ENCODE assay signal across 1 cellular context in genomic region chr16:354286-354881, GRCh38.
TF ChIP-seq lines count a peak whose summit lies in the region.

No MANE protein-coding gene starts in this region.

TF ChIP-seq in GM23338, 12 proteins besides CTCF, POLR2A, EP300 and RAD21 (continued from another document):
- no peak for TF ChIP-seq REST (IDR thresholded peaks at IDR 0.05; ENCODE audit: unreplicated experiment)
- no peak for TF ChIP-seq ZNF114 (CRISPR knock-in tag; IDR thresholded peaks at IDR 0.05)
- no peak for TF ChIP-seq CREB1 (CRISPR knock-in tag; IDR thresholded peaks at IDR 0.05; ENCODE audit: low read depth)
- no peak for TF ChIP-seq POLR2AphosphoS5 (IDR thresholded peaks at IDR 0.05; ENCODE audit: low read depth)
- no peak for TF ChIP-seq ZNF331 (CRISPR knock-in tag; IDR thresholded peaks at IDR 0.05; ENCODE audit: low read depth)
- TF ChIP-seq EZH2phosphoT487 (IDR thresholded peaks at IDR 0.05; ENCODE audit: unreplicated experiment) = no peak
- no peak for TF ChIP-seq ETS1 (IDR thresholded peaks at IDR 0.05)
